1 cellular context compared by ENCODE assay signal in the genomic region with DNA sequence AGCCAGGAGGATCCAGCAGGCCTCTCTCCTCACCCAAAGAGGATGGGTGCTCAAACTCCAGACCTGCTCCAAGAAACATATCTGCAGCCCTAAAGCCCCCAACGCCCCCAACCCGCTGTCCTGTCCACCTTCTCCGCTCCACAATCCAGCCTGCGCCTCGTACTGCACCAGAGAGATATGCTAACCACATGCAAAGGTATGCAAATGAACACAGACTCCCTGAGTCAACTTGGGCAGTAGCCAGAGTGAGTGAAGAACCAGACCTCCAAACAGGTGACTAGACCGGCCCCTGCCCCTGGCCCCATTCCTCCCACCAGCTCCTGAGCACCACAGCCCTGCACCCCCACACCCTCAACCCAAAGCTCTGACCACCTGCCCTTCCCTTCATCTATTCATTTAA.
TF ChIP-seq lines count a peak whose summit lies in the region.

No MANE protein-coding gene starts in this region.

TF ChIP-seq in IMR-90, 13 proteins besides CTCF, POLR2A, EP300 and RAD21:
- TF ChIP-seq MAZ (IDR thresholded peaks at IDR 0.05; ENCODE audit: borderline replicate concordance, low read depth, low read length) (no peak), USF2 (IDR thresholded peaks at IDR 0.05; ENCODE audit: low read depth, low read length) (no peak), BHLHE40 (IDR thresholded peaks at IDR 0.05; ENCODE audit: low read depth, low read length) (no peak), RFX5 (IDR thresholded peaks at IDR 0.05; ENCODE audit: low read depth, low read length) (no peak), FOS (IDR thresholded peaks at IDR 0.05; ENCODE audit: low read depth, low read length) (no peak), MAFK (IDR thresholded peaks at IDR 0.05; ENCODE audit: low read depth, low read length) (no peak), SMC3 (IDR thresholded peaks at IDR 0.05; ENCODE audit: low read depth, low read length) (no peak), MXI1 (IDR thresholded peaks at IDR 0.05; ENCODE audit: borderline replicate concordance, low read depth, low read length) (no peak), ELK1 (IDR thresholded peaks at IDR 0.05; ENCODE audit: borderline replicate concordance, low read depth, low read length) (no peak), CEBPB (IDR thresholded peaks at IDR 0.05; ENCODE audit: low read depth, low read length) (no peak), NFE2L2 (IDR thresholded peaks at IDR 0.05; ENCODE audit: low read depth, low read length) (no peak), CHD1 (IDR thresholded peaks at IDR 0.05; ENCODE audit: low read depth, low read length) (no peak)
TF ChIP-seq in IMR-90: peak in this region for 0.
